In the genomic region with DNA sequence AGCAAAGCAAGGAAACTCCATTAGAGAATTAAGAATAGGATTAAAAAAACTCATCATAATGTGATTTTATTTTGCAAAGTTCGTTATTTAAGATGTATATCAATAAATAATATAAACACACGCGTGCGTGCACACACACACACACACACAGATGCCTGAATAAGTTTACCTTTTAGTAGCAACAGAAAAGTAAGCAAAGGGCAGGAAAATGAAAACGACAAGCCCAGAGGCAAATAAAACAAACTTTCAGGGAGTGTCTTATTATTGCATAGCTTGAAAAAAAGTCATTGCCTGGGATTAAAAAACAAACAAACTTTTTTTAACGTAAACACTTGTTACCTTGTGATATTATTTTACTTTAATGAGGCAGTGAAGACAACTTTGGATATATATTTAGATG, we compare ENCODE assay signal across 28 cellular contexts.
"Had no signal": no experiment of that assay in that cellular context is flagged by ENCODE, and none has a peak within 500 bp of the region (broad histone marks: within the 10 kb centered on the region; RNA-seq: fewer than 3 reads in every experiment).

No MANE protein-coding gene starts in this region.

- H3K36me3 ChIP-seq: neural progenitor cell, ovary, right lobe of liver, sigmoid colon, spleen, stomach, thoracic aorta, thyroid gland, tibial nerve, upper lobe of left lung, vagina had no signal

- H3K9me3 ChIP-seq: ovary, psoas muscle, right lobe of liver, sigmoid colon, spleen, stomach, thoracic aorta, thyroid gland, tibial nerve, upper lobe of left lung, vagina had no signal

- DNase-seq: naive thymus-derived CD8-positive, alpha-beta T cell; occipital lobe; ovary; posterior cingulate gyrus; psoas muscle; right cardiac atrium; right lobe of liver; sigmoid colon; small intestine; spleen; stimulated activated CD4-positive, alpha-beta T cell treated with anti-CD3 and anti-CD28 coated beads, Interleukin-12 subunit alpha, Interleukin-12 subunit beta, amount 100 ng/mL, for 4 hours; stimulated activated CD4-positive, alpha-beta T cell treated with anti-CD3 and anti-CD28 coated beads, Interleukin-1b, Interleukin-23, amount 100 ng/mL, for 48 hours; stimulated activated CD4-positive, alpha-beta T cell treated with anti-CD3 and anti-CD28 coated beads, Interleukin-4, amount 100 ng/mL, for 1 hour; stimulated activated naive B cell treated with anti-CD40 and anti-IgM and Interleukin-4, amounts not matched to agents 10 μg/mL and 1 μg/mL and 100 μg/mL, for 72 hours; stimulated activated naive CD4-positive, alpha-beta T cell treated with Interleukin-2 at 50 U/mL for 16 hours; stomach; thyroid gland; trophoblast cell; upper lobe of left lung had no signal

- H3K27me3 Mint-ChIP-seq: naive thymus-derived CD8-positive, alpha-beta T cell; progenitor cell of endocrine pancreas; stimulated activated naive B cell treated with anti-CD40 and anti-IgM and Interleukin-4, amounts not matched to agents 10 μg/mL and 1 μg/mL and 100 μg/mL, for 72 hours; stimulated activated naive CD8-positive, alpha-beta T cell treated with anti-CD3 and anti-CD28 coated beads, Interleukin-15, Interleukin-2, amounts not matched to agents 100 ng/mL and 50 ng/mL, for 24 hours had no signal

- H3K27ac ChIP-seq: neural progenitor cell, ovary, parathyroid adenoma, psoas muscle, right lobe of liver, sigmoid colon, spleen, stomach, thoracic aorta, thyroid gland, tibial nerve, upper lobe of left lung, vagina had no signal

- H3K9me3 Mint-ChIP-seq: naive thymus-derived CD8-positive, alpha-beta T cell; natural killer cell treated with Interleukin-12 subunit alpha and Interleukin-12 subunit beta and Interleukin-15 and Interleukin-18, amount 100 ng/mL, for 72 hours; stimulated activated effector memory CD8-positive, alpha-beta T cell treated with anti-CD3 and anti-CD28 coated beads, Interleukin-12 subunit alpha, Interleukin-12 subunit beta, amount 100 ng/mL, for 72 hours; stimulated activated naive B cell treated with anti-CD40 and anti-IgM and Interleukin-4, amounts not matched to agents 10 μg/mL and 1 μg/mL and 100 μg/mL, for 72 hours; stimulated activated naive CD8-positive, alpha-beta T cell treated with anti-CD3 and anti-CD28 coated beads, Interleukin-15, Interleukin-2, amounts not matched to agents 100 ng/mL and 50 ng/mL, for 24 hours had no signal

- H3K36me3 Mint-ChIP-seq: naive thymus-derived CD8-positive, alpha-beta T cell; natural killer cell treated with Interleukin-12 subunit alpha and Interleukin-12 subunit beta and Interleukin-15 and Interleukin-18, amount 100 ng/mL, for 72 hours; stimulated activated effector memory CD8-positive, alpha-beta T cell treated with anti-CD3 and anti-CD28 coated beads, Interleukin-12 subunit alpha, Interleukin-12 subunit beta, amount 100 ng/mL, for 72 hours; stimulated activated naive B cell treated with anti-CD40 and anti-IgM and Interleukin-4, amounts not matched to agents 10 μg/mL and 1 μg/mL and 100 μg/mL, for 72 hours had no signal

- H3K4me1 Mint-ChIP-seq: naive thymus-derived CD8-positive, alpha-beta T cell; stimulated activated effector memory CD8-positive, alpha-beta T cell treated with anti-CD3 and anti-CD28 coated beads, Interleukin-12 subunit alpha, Interleukin-12 subunit beta, amount 100 ng/mL, for 72 hours; stimulated activated naive B cell treated with anti-CD40 and anti-IgM and Interleukin-4, amounts not matched to agents 10 μg/mL and 1 μg/mL and 100 μg/mL, for 72 hours had no signal

- H3K4me1 ChIP-seq: neural progenitor cell, parathyroid adenoma, psoas muscle, right lobe of liver, sigmoid colon, spleen, stomach, thyroid gland, tibial nerve, upper lobe of left lung, vagina had no signal

- H3K27ac Mint-ChIP-seq: naive thymus-derived CD8-positive, alpha-beta T cell; natural killer cell treated with Interleukin-12 subunit alpha and Interleukin-12 subunit beta and Interleukin-15 and Interleukin-18, amount 100 ng/mL, for 72 hours; neural progenitor cell; progenitor cell of endocrine pancreas; stimulated activated effector memory CD8-positive, alpha-beta T cell treated with anti-CD3 and anti-CD28 coated beads, Interleukin-12 subunit alpha, Interleukin-12 subunit beta, amount 100 ng/mL, for 72 hours; stimulated activated naive B cell treated with anti-CD40 and anti-IgM and Interleukin-4, amounts not matched to agents 10 μg/mL and 1 μg/mL and 100 μg/mL, for 72 hours; stimulated activated naive CD8-positive, alpha-beta T cell treated with anti-CD3 and anti-CD28 coated beads, Interleukin-15, Interleukin-2, amounts not matched to agents 100 ng/mL and 50 ng/mL, for 24 hours had no signal

- H3K4me3 ChIP-seq: neural progenitor cell, ovary, psoas muscle, right lobe of liver, sigmoid colon, spleen, stomach, thoracic aorta, thyroid gland, tibial nerve, upper lobe of left lung, vagina had no signal

- H3K27me3 ChIP-seq: neural progenitor cell, ovary, right lobe of liver, sigmoid colon, spleen, stomach, thyroid gland, tibial nerve, upper lobe of left lung, vagina had no signal

- H3K4me3 Mint-ChIP-seq: naive thymus-derived CD8-positive, alpha-beta T cell; natural killer cell treated with Interleukin-12 subunit alpha and Interleukin-12 subunit beta and Interleukin-15 and Interleukin-18, amount 100 ng/mL, for 72 hours; neural progenitor cell; stimulated activated effector memory CD8-positive, alpha-beta T cell treated with anti-CD3 and anti-CD28 coated beads, Interleukin-12 subunit alpha, Interleukin-12 subunit beta, amount 100 ng/mL, for 72 hours; stimulated activated naive B cell treated with anti-CD40 and anti-IgM and Interleukin-4, amounts not matched to agents 10 μg/mL and 1 μg/mL and 100 μg/mL, for 72 hours; stimulated activated naive CD8-positive, alpha-beta T cell treated with anti-CD3 and anti-CD28 coated beads, Interleukin-15, Interleukin-2, amounts not matched to agents 100 ng/mL and 50 ng/mL, for 24 hours had no signal
